ENCODE assay signal across 1 cellular context in genomic region chr11:120775986-120776682, GRCh38.
TF ChIP-seq lines count a peak whose summit lies in the region.

No MANE protein-coding gene starts in this region.

TF ChIP-seq in SK-N-SH, 30 proteins besides CTCF, POLR2A, EP300 and RAD21:
- TF ChIP-seq TCF12 (IDR thresholded peaks at IDR 0.05): no peak
- no peak for TF ChIP-seq GABPA (IDR thresholded peaks at IDR 0.05; ENCODE audit: low read depth)
- no peak for TF ChIP-seq CHD2 (IDR thresholded peaks at IDR 0.05; ENCODE audit: low read length, partially characterized antibody)
- no peak for TF ChIP-seq RCOR1 (IDR thresholded peaks at IDR 0.05; ENCODE audit: low read length)
- no peak for TF ChIP-seq TEAD4 (IDR thresholded peaks at IDR 0.05; ENCODE audit: borderline replicate concordance, insufficient read depth)
- TF ChIP-seq EZH2phosphoT487 (IDR thresholded peaks at IDR 0.05; ENCODE audit: borderline replicate concordance, low read depth): no peak
- TF ChIP-seq FOXM1 (IDR thresholded peaks at IDR 0.05; ENCODE audit: low read depth): no peak
- no peak for TF ChIP-seq GATA2 (CRISPR knock-in tag; IDR thresholded peaks at IDR 0.05)
- no peak for TF ChIP-seq ZBTB33 (IDR thresholded peaks at IDR 0.05; ENCODE audit: borderline replicate concordance, low read depth)
- TF ChIP-seq FOXJ3 (CRISPR knock-in tag; IDR thresholded peaks at IDR 0.05): no peak
- no peak for TF ChIP-seq TAF1 (IDR thresholded peaks at IDR 0.05; ENCODE audit: borderline replicate concordance, low read depth, low read length)
- no peak for TF ChIP-seq MAX (IDR thresholded peaks at IDR 0.05; ENCODE audit: low read depth)
- TF ChIP-seq ELF1 (IDR thresholded peaks at IDR 0.05): no peak
- no peak for TF ChIP-seq MEF2A (IDR thresholded peaks at IDR 0.05; ENCODE audit: borderline replicate concordance, low read depth)
- TF ChIP-seq SMC3 (IDR thresholded peaks at IDR 0.05; ENCODE audit: low read depth, low read length): no peak
- no peak for TF ChIP-seq YY1 (IDR thresholded peaks at IDR 0.05; ENCODE audit: low read depth)
- TF ChIP-seq REST (IDR thresholded peaks at IDR 0.05; ENCODE audit: low read depth, low read length): no peak
- TF ChIP-seq FOSL2 (IDR thresholded peaks at IDR 0.05; ENCODE audit: borderline replicate concordance, low read depth): no peak
- TF ChIP-seq POLR2AphosphoS5 (IDR thresholded peaks at IDR 0.05; ENCODE audit: low read depth, low read length): no peak
- no peak for TF ChIP-seq USF2 (IDR thresholded peaks at IDR 0.05; ENCODE audit: borderline replicate concordance, low read depth, low read length)
TF ChIP-seq in SK-N-SH: peak in this region for 0.
